ENCODE assay signal across 9 cellular contexts in the genomic region with DNA sequence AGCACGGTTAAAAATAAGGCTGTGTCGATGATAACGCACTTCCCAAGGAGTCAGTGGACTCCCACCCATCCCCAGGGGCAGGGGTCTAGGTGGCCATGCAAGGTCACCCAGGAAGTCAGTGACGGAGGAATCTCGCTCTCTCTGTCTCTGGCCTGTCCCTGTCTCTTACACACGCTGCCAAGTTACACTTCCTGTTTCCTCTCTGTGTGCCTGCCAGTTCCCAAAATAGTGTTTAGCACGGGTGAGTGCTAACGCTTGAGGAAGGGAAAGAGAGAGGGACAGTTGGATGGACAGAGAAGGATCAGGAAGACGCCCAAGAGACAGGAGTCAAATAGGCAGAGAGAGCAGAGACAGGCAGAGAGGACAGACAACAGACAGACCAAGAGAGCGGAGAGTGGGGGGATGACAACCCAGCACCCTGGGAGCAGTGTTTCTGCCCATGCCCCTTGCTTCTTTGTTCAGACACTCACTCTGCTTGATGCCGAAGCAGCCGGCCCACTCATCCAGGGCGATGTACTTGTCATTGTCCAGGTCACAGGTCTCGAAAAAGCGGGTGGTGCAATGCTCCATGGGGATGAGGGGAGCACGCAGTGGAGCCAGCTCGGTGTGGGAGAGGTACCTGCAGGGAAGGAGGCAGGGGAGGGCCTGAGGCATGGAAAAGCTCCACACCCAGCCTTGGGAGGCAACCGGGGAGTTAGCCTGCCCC. TPM values are rescaled to one million over a fixed set of nuclear protein-coding genes. Genes with fewer than 3 reads are reported as not detected.
DNase-seq lines count a peak whose midpoint lies in the region; ATAC-seq, FAIRE-seq and TF ChIP-seq lines count a peak whose summit lies in the region.
"Had no signal": no experiment of that assay in that cellular context is flagged by ENCODE, and none has a peak within 500 bp of the region (broad histone marks: within the 10 kb centered on the region; RNA-seq: fewer than 3 reads in every experiment).

No MANE protein-coding gene starts in this region.

- CTCF ChIA-PET in activated CD4-positive, alpha-beta T cell treated with anti-CD3 and anti-CD28 coated beads for 36 hours (lab: Charles Lee): interaction anchor here (0.7 to 4.5 kb wide), 5 partner anchors 11 to 55 kb away, joined by 3 to 22 read pairs (median 3); no protein-coding TSS in a partner anchor
- CTCF ChIA-PET in K562 (lab: Yijun Ruan, JAX; ENCODE audit: low intra/inter-chr PET ratio): no interaction called here

- ATAC-seq in activated CD4-positive, alpha-beta T cell treated with anti-CD3 and anti-CD28 coated beads for 36 hours: no peak
- ATAC-seq in K562: no peak; the same call in 2 of the 3 replicates
- ATAC-seq in lower lobe of right lung: peak; percentile 55 to 66
- ATAC-seq in HG03439 (IDR thresholded peaks at IDR 0.05; ENCODE audit: unreplicated experiment): no peak
- ATAC-seq: body of pancreas had no signal

- in situ Hi-C loops in K562 (cut with MboI): loop anchor here (5.0 kb wide), 1 partner anchor 79 kb away; no protein-coding TSS in a partner anchor

- H3K27me3 Mint-ChIP-seq in activated CD4-positive, alpha-beta T cell treated with anti-CD3 and anti-CD28 coated beads for 36 hours: peaks cover 1% of the 10 kb centered on the region

- H3K9me3 ChIP-seq in K562 (replicated peaks; ENCODE audit: control insufficient read depth, insufficient read depth, low read depth, low read length) (no peaks in the 10 kb centered on the region), lower lobe of right lung (no peaks in the 10 kb centered on the region), uterus (no peaks in the 10 kb centered on the region)
- H3K9me3 ChIP-seq: body of pancreas had no signal

- peak overlapping the region; percentile 17 for H3K27ac Mint-ChIP-seq in activated CD4-positive, alpha-beta T cell treated with anti-CD3 and anti-CD28 coated beads for 36 hours

- H3K79me2 ChIP-seq in K562 (ENCODE audit: control insufficient read depth, insufficient read depth, low read length): no peaks in the 10 kb centered on the region

- 13% methylated on average over 18 of the region's 18 CpGs for whole genome bisulfite sequencing in K562 (ENCODE audit: insufficient coverage, low coverage, missing lambda C conversion rate)

- H3K4me1 ChIP-seq in K562 (replicated peaks in 1 of 2; ENCODE audit: control insufficient read depth in 2 of 2, insufficient read depth in 2 of 2, low read length in 2 of 2): no peaks in the 10 kb centered on the region; a peak in 2 of 5 replicates
- peaks cover 68% of the 10 kb centered on the region for H3K4me1 ChIP-seq in lower lobe of right lung
- H3K4me1 ChIP-seq in uterus: peaks cover 14 to 44% of the 10 kb centered on the region in 2 donors

- BruUV-seq in K562 (replicated peaks; lab: Mats Ljungman, UMichigan): no TSS peak

- TF ChIP-seq CTCF in K562 (IDR thresholded peaks at IDR 0.05 in 2 of 3, conservative IDR thresholded peaks at IDR 0.05 in 1 of 3; ENCODE audit: insufficient read depth in 2 of 3, low read depth in 1 of 3, low read length in 3 of 3) (no peak), lower lobe of right lung (IDR thresholded peaks at IDR 0.05) (no peak), uterus (IDR thresholded peaks at IDR 0.05) (no peak)

- peak overlapping the region; percentile 49 for H3K4me2 ChIP-seq in K562 (ENCODE audit: insufficient read depth, low read length)

- TF ChIP-seq POLR2A in K562 (conservative IDR thresholded peaks at IDR 0.05): no peak
- no peak for TF ChIP-seq POLR2A in uterus (IDR thresholded peaks at IDR 0.05)

- H2AFZ ChIP-seq in K562 (ENCODE audit: low read depth, low read length): peak overlapping the region; percentile 61

- H3K4me3 ChIP-seq in K562: no peak overlapping the region
- no peak overlapping the region for H3K4me3 ChIP-seq in lower lobe of right lung
- no peak overlapping the region for H3K4me3 ChIP-seq in uterus
- H3K4me3 ChIP-seq: body of pancreas had no signal

- H3K9ac ChIP-seq in K562 (ENCODE audit: insufficient read depth in 1 of 2, low read depth in 2 of 2, low read length in 2 of 2): peak overlapping the region in 1 of 2 experiments; percentile 42; a peak in 1 of 4 replicates

- no peak for TF ChIP-seq RAD21 in K562 (CRISPR knock-in tag; conservative IDR thresholded peaks at IDR 0.05 in 1 of 2, IDR thresholded peaks at IDR 0.05 in 1 of 2)

- peaks cover 2 to 14% of the 10 kb centered on the region in 2 experiments; a peak in 3 of 5 replicates for H3K27me3 ChIP-seq in K562 (ENCODE audit: control insufficient read depth in 2 of 2, insufficient read depth in 2 of 2, low read length in 2 of 2)
- no peaks in the 10 kb centered on the region for H3K27me3 ChIP-seq in lower lobe of right lung (ENCODE audit: low read depth)
- no peaks in the 10 kb centered on the region for H3K27me3 ChIP-seq in uterus
- H3K27me3 ChIP-seq: body of pancreas had no signal

- H3K27ac ChIP-seq in K562 (ENCODE audit: extremely low read depth, low read depth, low read length) (no peak overlapping the region), lower lobe of right lung (peak overlapping the region; percentile 77), uterus (peak overlapping the region; percentile 88 to 100)

- no peak for FAIRE-seq in K562 (lab: Jason Lieb, UNC)

- POLR2A ChIA-PET in activated CD4-positive, alpha-beta T cell treated with anti-CD3 and anti-CD28 coated beads for 36 hours (lab: Charles Lee): no interaction called here
- POLR2A ChIA-PET in K562 (lab: Yijun Ruan, JAX): interaction anchor here (0.6 to 1.0 kb wide), 2 partner anchors 62 to 104 kb away, joined by 3 to 6 read pairs; no protein-coding TSS in a partner anchor

- no peaks in the 10 kb centered on the region for H3K9me3 Mint-ChIP-seq in activated CD4-positive, alpha-beta T cell treated with anti-CD3 and anti-CD28 coated beads for 36 hours (ENCODE audit: low read depth)

- no peak overlapping the region for H3K4me3 Mint-ChIP-seq in activated CD4-positive, alpha-beta T cell treated with anti-CD3 and anti-CD28 coated beads for 36 hours

- DNase-seq in activated CD4-positive, alpha-beta T cell treated with anti-CD3 and anti-CD28 coated beads for 36 hours: no peak
- DNase-seq in activated CD4-positive, alpha-beta T cell treated with anti-CD3 and anti-CD28 coated beads, Interleukin-2, amount 50 U/mL, for 1 hour: no peak
- DNase-seq in K562 (ENCODE audit: extremely low read depth in 1 of 4, low spot score in 3 of 4) (no peak), lower lobe of right lung (no peak), uterus (peak in 1 of 2 donors; percentile 50), H4 (ENCODE audit: low spot score) (no peak), LoVo (ENCODE audit: low spot score) (no peak)

- intact Hi-C loops in activated CD4-positive, alpha-beta T cell treated with anti-CD3 and anti-CD28 coated beads for 36 hours (cut with DNase I, micrococcal nuclease): no loop called here
- intact Hi-C loops in K562 (cut with micrococcal nuclease) (no loop called here), lower lobe of right lung (cut with DNase I) (no loop called here), uterus (cut with DNase I; ENCODE audit: low total_unique reads) (no loop called here)

- H3K36me3 ChIP-seq in K562 (ENCODE audit: control insufficient read depth, insufficient read depth, low read length) (no peaks in the 10 kb centered on the region), lower lobe of right lung (peaks cover 73% of the 10 kb centered on the region), uterus (no peaks in the 10 kb centered on the region)

- H3K36me3 Mint-ChIP-seq in activated CD4-positive, alpha-beta T cell treated with anti-CD3 and anti-CD28 coated beads for 36 hours (ENCODE audit: low read depth): no peaks in the 10 kb centered on the region

- H3K9me1 ChIP-seq in K562 (ENCODE audit: control insufficient read depth, insufficient read depth, low read length): no peaks in the 10 kb centered on the region

- H3K4me1 Mint-ChIP-seq in activated CD4-positive, alpha-beta T cell treated with anti-CD3 and anti-CD28 coated beads for 36 hours: peaks cover 14% of the 10 kb centered on the region

- H4K20me1 ChIP-seq in K562 (replicated peaks; ENCODE audit: control insufficient read depth, insufficient read depth, low read length): no peaks in the 10 kb centered on the region; the same call in 1 of the 2 replicates

- TF ChIP-seq EP300 in K562 (IDR thresholded peaks at IDR 0.05; ENCODE audit: low read length): no peak

RNA-seq across cellular contexts. Expression of gene SPARC, which starts 22.9 kb away (rescaled TPM):
- under 1 TPM; 0.30 to 0.67 TPM for total RNA-seq in activated CD4-positive, alpha-beta T cell treated with anti-CD3 and anti-CD28 coated beads for 36 hours
- 2.8 and 4.7 TPM in 2 replicates for total RNA-seq in K562 (2011; cell fraction: chromatin; rRNA removed; ENCODE audit: low replicate concordance)
- 2.7 and 4.2 TPM in 2 replicates for total RNA-seq in K562 (2011; cell fraction: nucleolus; rRNA removed)
- total RNA-seq in K562 (2011; cell fraction: nucleoplasm; rRNA removed): 5.5 and 7.9 TPM in 2 replicates
- 9.4 and 10.5 TPM in 2 replicates for total RNA-seq in K562 (2014; rRNA removed)
- 10.8 and 11.1 TPM in 2 replicates for total RNA-seq in K562 (2014; rRNA removed; fragmentation: Illumina TruSeq; extraction: Trizol)
- 9.9 and 10.5 TPM in 2 replicates for total RNA-seq in K562 (2015; rRNA removed; fragmentation: Illumina TruSeq; extraction: Trizol)
- 20.4 and 24.3 TPM in 2 replicates for total RNA-seq in K562 (2021)
- polyA plus RNA-seq in K562 (2011; rRNA removed): 3.0 and 6.1 TPM in 2 replicates
- polyA plus RNA-seq in K562 (2011; cell fraction: cytosol; rRNA removed): 3.5 and 10.7 TPM in 2 replicates
- 2.4 and 2.6 TPM in 2 replicates for polyA plus RNA-seq in K562 (2011; cell fraction: nucleus; rRNA removed)
- polyA plus RNA-seq in K562 (2012): 39.6 and 46.1 TPM in 2 replicates
- polyA plus RNA-seq in K562 (2014; fragmentation: Illumina TruSeq; extraction: Trizol): 18.5 and 20.2 TPM in 2 replicates
- polyA plus RNA-seq in K562 (2014; fragmentation: Nextera tagmentation; extraction: Ambion mirVana): 10 to 100 TPM; 12.2 to 35.6 TPM
- 10.0 and 14.1 TPM in 2 replicates for polyA plus RNA-seq in K562 (2014; rRNA removed)
- 2.1 and 3.4 TPM in 2 replicates for polyA minus RNA-seq in K562 (2011; rRNA and poly(A)+ RNA removed)
- polyA minus RNA-seq in K562 (2011; cell fraction: cytosol; rRNA and poly(A)+ RNA removed): 2.1 TPM in 1 of 2 replicates, not detected in the other
- 0.56 and 0.81 TPM in 2 replicates for polyA minus RNA-seq in K562 (2011; cell fraction: nucleus; rRNA and poly(A)+ RNA removed)
- 904 TPM for total RNA-seq in lower lobe of right lung
- total RNA-seq in uterus: 1,000 to 10,000 TPM in 1 of 4 donors, 100 to 1,000 TPM in 3; 341 to 2,293 (median 751) TPM
- total RNA-seq in H4 (2014; rRNA removed; shearing (Covaris generic)): 319 and 472 TPM in 2 replicates

Comparison
In these comparisons a context has a peak if more than half of its experiments do, and no peak if none do; other contexts are left out.
1. ATAC-seq: peak in lower lobe of right lung (2 of 2); none in activated CD4-positive, alpha-beta T cell treated with anti-CD3 and anti-CD28 coated beads for 36 hours (single experiment), K562 (single experiment) and HG03439 (single experiment).
2. RNA of gene SPARC, which starts 22.9 kb away (total RNA-seq): 341 to 2,293 TPM in uterus, 904 TPM in lower lobe of right lung (single experiment) and 319 to 472 TPM in H4; 2.7 to 24.3 TPM in K562 and 0.30 to 0.67 TPM in activated CD4-positive, alpha-beta T cell treated with anti-CD3 and anti-CD28 coated beads for 36 hours; every median in the first group is over 10 times any median in the second.